In genomic region chr2:27428978-27429541, GRCh38 we compare ENCODE assay signal across 8 cellular contexts. TPM values are rescaled to one million over a fixed set of nuclear protein-coding genes. Genes with fewer than 3 reads are reported as not detected.
A peak's percentile ranks its signal among the peaks of the same experiment; 100 is the strongest.
DNase-seq lines count a peak whose midpoint lies in the region; ATAC-seq and TF ChIP-seq lines count a peak whose summit lies in the region.

No MANE protein-coding gene starts in this region.

- TF ChIP-seq CTCF in AG09309 (IDR thresholded peaks at IDR 0.05; ENCODE audit: control insufficient read depth, insufficient read depth, low read depth, low read length, missing control alignments) (no peak), lower lobe of right lung (IDR thresholded peaks at IDR 0.05) (no peak)

- peak; percentile 52 for ATAC-seq in GM18520 (IDR thresholded peaks at IDR 0.05; ENCODE audit: unreplicated experiment)
- ATAC-seq in HG03045 (IDR thresholded peaks at IDR 0.05; ENCODE audit: unreplicated experiment), result peak; percentile 71
- peak; percentile 95 to 96 for ATAC-seq in lower lobe of right lung

- H3K4me1 ChIP-seq in duodenal mucosa (ENCODE audit: control insufficient read depth in 1 of 2, insufficient read depth in 2 of 2, low read length in 2 of 2), result peaks cover 17 to 19% of the 10 kb centered on the region in 2 donors
- H3K4me1 ChIP-seq in lower lobe of right lung, result peaks cover 42% of the 10 kb centered on the region

- H3K36me3 ChIP-seq in duodenal mucosa (ENCODE audit: control insufficient read depth in 1 of 2, insufficient read depth in 2 of 2, low read length in 2 of 2) (peaks cover 11 to 12% of the 10 kb centered on the region in 2 donors), lower lobe of right lung (peaks cover 11% of the 10 kb centered on the region)

- H3K9ac ChIP-seq in duodenal mucosa (ENCODE audit: low read depth in 1 of 2, low read length in 2 of 2), result peak overlapping the region; percentile 94 to 98

- intact Hi-C loops in lower lobe of right lung (cut with DNase I), result no loop called here

- H3K27ac ChIP-seq in duodenal mucosa (ENCODE audit: low read depth, low read length), result peak overlapping the region; percentile 97
- peak overlapping the region; percentile 99 for H3K27ac ChIP-seq in lower lobe of right lung

- no peaks in the 10 kb centered on the region for H3K9me3 ChIP-seq in duodenal mucosa (ENCODE audit: control insufficient read depth in 1 of 2, low read length in 2 of 2)
- no peaks in the 10 kb centered on the region for H3K9me3 ChIP-seq in lower lobe of right lung

- H3K27me3 ChIP-seq in duodenal mucosa (ENCODE audit: control insufficient read depth in 1 of 2, insufficient read depth in 2 of 2, low read length in 2 of 2) (no peaks in the 10 kb centered on the region), lower lobe of right lung (ENCODE audit: low read depth) (no peaks in the 10 kb centered on the region)

- peak overlapping the region; percentile 75 for H3K4me3 ChIP-seq in AG09309 (ENCODE audit: control insufficient read depth, low read depth, low read length)
- H3K4me3 ChIP-seq in duodenal mucosa (ENCODE audit: low read depth in 1 of 2, low read length in 2 of 2), result peak overlapping the region; percentile 92 to 94
- peak overlapping the region; percentile 98 for H3K4me3 ChIP-seq in lower lobe of right lung

- no peak for DNase-seq in AG09309 (ENCODE audit: low read depth)
- DNase-seq in NCI-H460 (ENCODE audit: extremely low read depth, low read depth), result peak; percentile 80
- peak; percentile 56 for DNase-seq in activated CD4-positive, alpha-beta T cell treated with anti-CD3 and anti-CD28 coated beads, Interleukin-2, amount 50 U/mL, for 1 hour
- peak; percentile 92 for DNase-seq in lower lobe of right lung
- peak; percentile 55 to 70 for DNase-seq in stimulated activated CD4-positive, alpha-beta T cell treated with anti-CD3 and anti-CD28 coated beads, Interleukin-4, amount 100 ng/mL, for 48 hours (ENCODE audit: low read depth in 2 of 2)

RNA-seq across cellular contexts. Expression of gene NRBP1, which starts 0.6 kb away (rescaled TPM):
- 78.0 and 79.3 TPM in 2 replicates for total RNA-seq in NCI-H460 (2014; rRNA removed; shearing (Covaris generic))
- 74.7 and 75.1 TPM in 2 replicates for polyA plus RNA-seq in NCI-H460 (2014; cell fraction: nucleus; rRNA removed)
- total RNA-seq in lower lobe of right lung, result 66.5 TPM

RNA-seq across cellular contexts. Expression of gene KRTCAP3, which starts 13.1 kb away (rescaled TPM):
- total RNA-seq in NCI-H460 (2014; rRNA removed; shearing (Covaris generic)), result 0.69 and 1.0 TPM in 2 replicates
- 0.73 and 3.9 TPM in 2 replicates for polyA plus RNA-seq in NCI-H460 (2014; cell fraction: nucleus; rRNA removed)
- 18.8 TPM for total RNA-seq in lower lobe of right lung

RNA-seq across cellular contexts. Expression of gene PPM1G, which starts 19.7 kb away (rescaled TPM):
- 108 and 112 TPM in 2 replicates for total RNA-seq in NCI-H460 (2014; rRNA removed; shearing (Covaris generic))
- polyA plus RNA-seq in NCI-H460 (2014; cell fraction: nucleus; rRNA removed), result 142 and 143 TPM in 2 replicates
- total RNA-seq in lower lobe of right lung, result 52.0 TPM

RNA-seq across cellular contexts. Expression of gene ZNF513, which starts 48.5 kb away (rescaled TPM):
- 7.0 and 7.3 TPM in 2 replicates for total RNA-seq in NCI-H460 (2014; rRNA removed; shearing (Covaris generic))
- 8.2 and 10.3 TPM in 2 replicates for polyA plus RNA-seq in NCI-H460 (2014; cell fraction: nucleus; rRNA removed)
- total RNA-seq in lower lobe of right lung, result 13.9 TPM

RNA-seq across cellular contexts. Expression of gene SNX17, which starts 58.6 kb away (rescaled TPM):
- 80.9 and 88.7 TPM in 2 replicates for total RNA-seq in NCI-H460 (2014; rRNA removed; shearing (Covaris generic))
- 94.1 and 94.6 TPM in 2 replicates for polyA plus RNA-seq in NCI-H460 (2014; cell fraction: nucleus; rRNA removed)
- total RNA-seq in lower lobe of right lung, result 107 TPM
